In the genomic region with DNA sequence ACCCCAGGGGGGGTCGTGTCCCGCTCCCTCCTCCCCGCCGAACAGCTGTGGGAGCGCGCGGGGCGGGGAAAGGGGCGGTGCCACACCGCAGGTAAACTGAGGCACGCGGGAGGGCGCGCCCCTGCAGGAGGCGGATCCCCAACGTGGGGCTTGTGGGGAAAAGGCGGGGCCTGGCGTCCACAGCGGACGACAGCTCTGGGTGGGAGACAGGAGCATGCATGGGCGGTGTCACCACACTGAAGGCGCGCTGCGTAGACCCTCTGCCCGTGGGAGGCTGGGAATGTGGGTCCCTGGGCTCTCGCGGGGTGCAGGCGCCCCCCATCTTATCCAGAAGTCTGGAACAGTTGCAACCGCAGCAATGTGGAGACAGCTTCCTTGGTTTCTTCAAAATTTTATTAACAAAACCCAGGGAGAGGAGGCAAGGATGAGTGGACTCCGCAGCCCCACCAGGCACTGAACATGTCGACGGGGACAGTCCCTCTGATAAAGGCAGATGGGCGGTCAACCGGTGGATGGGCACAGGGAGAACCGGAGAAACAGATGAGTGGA, we compare ENCODE assay signal across 8 cellular contexts. TPM values are rescaled to one million over a fixed set of nuclear protein-coding genes. Genes with fewer than 3 reads are reported as not detected.
DNase-seq lines count a peak whose midpoint lies in the region; ATAC-seq and TF ChIP-seq lines count a peak whose summit lies in the region.

No MANE protein-coding gene starts in this region.

- no peak for TF ChIP-seq POLR2A in body of pancreas (IDR thresholded peaks at IDR 0.05)
- no peak for TF ChIP-seq POLR2A in lower leg skin (IDR thresholded peaks at IDR 0.05)
- TF ChIP-seq POLR2A in transverse colon (IDR thresholded peaks at IDR 0.05), result no peak

- H3K27ac ChIP-seq in body of pancreas (peak overlapping the region; percentile 93 to 96 (median 94)), transverse colon (peak overlapping the region; percentile 94 to 98 (median 95))

- H3K4me1 ChIP-seq in body of pancreas, result peaks cover 34% of the 10 kb centered on the region
- peaks cover 16 to 34% (median 27%) of the 10 kb centered on the region in 4 donors for H3K4me1 ChIP-seq in transverse colon

- peaks cover 8 to 14% of the 10 kb centered on the region in 2 donors for H3K36me3 ChIP-seq in body of pancreas (replicated peaks in 1 of 2; ENCODE audit: insufficient read depth in 1 of 2, low read depth in 2 of 2)
- H3K36me3 ChIP-seq in transverse colon, result peaks cover 0 to 5% (median under 1%) of the 10 kb centered on the region in 4 donors

- peak overlapping the region; percentile 88 to 94 for H3K4me3 ChIP-seq in body of pancreas
- peak overlapping the region; percentile 87 for H3K4me3 ChIP-seq in lower leg skin (ENCODE audit: low read depth, poor library complexity, severe bottlenecking)
- H3K4me3 ChIP-seq in transverse colon, result peak overlapping the region; percentile 62 to 86 (median 83)

- ATAC-seq in body of pancreas (no peak), GM19467 (IDR thresholded peaks at IDR 0.05; ENCODE audit: unreplicated experiment) (no peak)

- H3K36me3 Mint-ChIP-seq in activated T-cell treated with anti-CD3 and anti-CD28 coated beads, Interleukin-2, amount 50 U/mL, for 24 hours (ENCODE audit: low read depth), result peaks cover 87% of the 10 kb centered on the region

- TF ChIP-seq EP300 in transverse colon (IDR thresholded peaks at IDR 0.05; ENCODE audit: low read depth), result no peak

- no peaks in the 10 kb centered on the region for H3K9me3 Mint-ChIP-seq in activated T-cell treated with anti-CD3 and anti-CD28 coated beads, Interleukin-2, amount 50 U/mL, for 24 hours

- intact Hi-C loops in body of pancreas (cut with DNase I) (loop anchor here (10.0 kb wide), 1 partner anchor 73 kb away; no protein-coding TSS in a partner anchor), lower leg skin (cut with DNase I; ENCODE audit: low total_unique reads) (no loop called here), transverse colon (cut with DNase I; ENCODE audit: low total_unique reads) (no loop called here)

- H3K27me3 ChIP-seq in body of pancreas (no peaks in the 10 kb centered on the region), transverse colon (no peaks in the 10 kb centered on the region)

- H3K4me3 Mint-ChIP-seq in activated T-cell treated with anti-CD3 and anti-CD28 coated beads, Interleukin-2, amount 50 U/mL, for 24 hours, result peak overlapping the region; percentile 98

- in situ Hi-C loops in transverse colon (cut with MboI; ENCODE audit: low pct_ligation_motif_present in 1 of 4, low pct_unique_long_range_greater_than_20kb in 1 of 4, low sequenced_read_pairs in 3 of 4), result loop anchor here in 1 of 4 donors (25.0 kb wide), 1 partner anchor 795 kb away; the partner anchor contains the start of genes C18orf32 and RPL17

- peak overlapping the region; percentile 98 for H3K27ac Mint-ChIP-seq in activated T-cell treated with anti-CD3 and anti-CD28 coated beads, Interleukin-2, amount 50 U/mL, for 24 hours

- peaks cover 56% of the 10 kb centered on the region for H3K4me1 Mint-ChIP-seq in activated T-cell treated with anti-CD3 and anti-CD28 coated beads, Interleukin-2, amount 50 U/mL, for 24 hours (ENCODE audit: low read depth)

- no peaks in the 10 kb centered on the region for H3K27me3 Mint-ChIP-seq in activated T-cell treated with anti-CD3 and anti-CD28 coated beads, Interleukin-2, amount 50 U/mL, for 24 hours

- no peaks in the 10 kb centered on the region for H3K9me3 ChIP-seq in body of pancreas
- no peaks in the 10 kb centered on the region for H3K9me3 ChIP-seq in transverse colon

- WGBS in body of pancreas, 2 donors, result 28 to 62% methylated on average over 14 to 35 of the region's 35 CpGs
- WGBS in lower leg skin, 2 donors, result 71 to 79% methylated on average over 11 to 15 of the region's 35 CpGs
- 37 to 75% methylated on average over 5 to 35 of the region's 35 CpGs for WGBS in transverse colon (ENCODE audit: low coverage in 1 of 2), 2 donors

- no peak for DNase-seq in activated T-cell treated with anti-CD3 and anti-CD28 coated beads, Interleukin-2, amount 50 U/mL, for 24 hours
- DNase-seq in activated T-cell treated with anti-CD3 and anti-CD28 coated beads, Interleukin-2, amount 50 U/mL, for 1 hour, result no peak
- DNase-seq in body of pancreas, result no peak
- no peak for DNase-seq in lower leg skin (ENCODE audit: low spot score in 2 of 2)
- no peak for DNase-seq in transverse colon
- DNase-seq in Ammon's horn (ENCODE audit: low spot score), result no peak
- DNase-seq in mucosa of gallbladder (ENCODE audit: low spot score), result no peak

- no peak for TF ChIP-seq CTCF in body of pancreas (IDR thresholded peaks at IDR 0.05)
- TF ChIP-seq CTCF in lower leg skin (IDR thresholded peaks at IDR 0.05), result no peak
- no peak for TF ChIP-seq CTCF in transverse colon (IDR thresholded peaks at IDR 0.05)

RNA-seq across cellular contexts. Expression of gene MBD1, which starts 0.7 kb away (rescaled TPM):
- total RNA-seq in body of pancreas (10 to 100 TPM; 44.6 to 63.3 TPM), lower leg skin (100 to 1,000 TPM; 113 to 140 (median 122) TPM), transverse colon (10 to 100 TPM; 65.1 to 97.8 (median 83.0) TPM), mucosa of gallbladder (86.7 TPM)

RNA-seq across cellular contexts. Expression of gene CXXC1, which starts 5.4 kb away (rescaled TPM):
- total RNA-seq in body of pancreas, result 100 to 1,000 TPM in 1 of 2 donors, 10 to 100 TPM in 1; 80.7 to 109 TPM
- 100 to 1,000 TPM in 2 of 4 donors, 10 to 100 TPM in 2; 67.3 to 173 (median 106) TPM for total RNA-seq in lower leg skin
- total RNA-seq in transverse colon, result 100 to 1,000 TPM in 2 of 4 donors, 10 to 100 TPM in 2; 68.9 to 234 (median 117) TPM
- total RNA-seq in mucosa of gallbladder, result 92.2 TPM

RNA-seq across cellular contexts. Expression of gene CFAP53, which starts 15.8 kb away (rescaled TPM):
- total RNA-seq in body of pancreas (1 to 10 TPM in 1 of 2 donors, under 1 TPM in 1; 0.78 to 1.3 TPM), lower leg skin (under 1 TPM in 3 of 4 donors, not detected in 1; 0.23 to 0.37 (median 0.34) TPM), transverse colon (1 to 10 TPM in 1 of 4 donors, under 1 TPM in 2, not detected in 1; 0.27 to 4.2 (median 0.48) TPM), mucosa of gallbladder (1.5 TPM)
